ENCODE assay signal across 8 cellular contexts in genomic region chr10:99932203-99932957, GRCh38.
A peak's percentile ranks its signal among the peaks of the same experiment; 100 is the strongest.
DNase-seq lines count a peak whose midpoint lies in the region; ATAC-seq, FAIRE-seq and TF ChIP-seq lines count a peak whose summit lies in the region.
"Not testable (repeated sequence)": the region's sequence is repeated elsewhere in the genome, so short reads cannot be mapped to it uniquely, and the experiment has no call there.

No MANE protein-coding gene starts in this region.

- H3K27ac Mint-ChIP-seq in osteocyte (ENCODE audit: unreplicated experiment) = peak overlapping the region; percentile 75

- H3K4me3 ChIP-seq in A549; breast epithelium; fibroblast of mammary gland (ENCODE audit: control insufficient read depth, low read depth, low read length); HepG2 (replicated peaks in 1 of 3; ENCODE audit: insufficient read depth in 1 of 3, low read depth in 2 of 3, low read length in 3 of 3); thyroid gland (replicated peaks in 1 of 3): not testable (repeated sequence)
- H3K4me3 ChIP-seq in HCT116 (replicated peaks in 1 of 2; ENCODE audit: low read depth in 1 of 2, low read length in 2 of 2) = peak overlapping the region in 1 of 2 experiments; percentile 46; a peak in 2 of 4 replicates
- H3K4me3 ChIP-seq in Panc1 (ENCODE audit: low read depth in 2 of 2, low read length in 2 of 2) = 0 out of 4 replicates have a peak overlapping the region, but pooled peaks of 1 of the 2 experiments have one; percentile 24

- H3K79me2 ChIP-seq in HCT116 (ENCODE audit: insufficient read depth, low read length) (peaks cover 75% of the 10 kb centered on the region), HepG2 (ENCODE audit: insufficient read depth, low read length) (peaks cover 21% of the 10 kb centered on the region)

- peaks cover 0 to 15% of the 10 kb centered on the region in 2 experiments; a peak in 1 of 4 replicates for H3K36me3 ChIP-seq in HCT116 (ENCODE audit: control insufficient read depth in 1 of 2, insufficient read depth in 2 of 2, low read length in 2 of 2)
- H3K36me3 ChIP-seq in Panc1 (ENCODE audit: control insufficient read depth, insufficient read depth, low read length); breast epithelium; HepG2 (replicated peaks in 1 of 2; ENCODE audit: control insufficient read depth in 1 of 2, insufficient read depth in 2 of 2, low read length in 2 of 2); thyroid gland: not testable (repeated sequence)

- not testable (repeated sequence) for H2AFZ ChIP-seq in HCT116 (ENCODE audit: low read depth, low read length, poor library complexity, severe bottlenecking); HepG2 (ENCODE audit: low read length)

- not testable (repeated sequence) for H3K9me3 Mint-ChIP-seq in osteocyte (ENCODE audit: unreplicated experiment)

- peak overlapping the region; percentile 55 for H3K9ac ChIP-seq in HCT116 (ENCODE audit: low read length)
- H3K9ac ChIP-seq in HepG2 (ENCODE audit: insufficient read depth, low read depth, low read length) = not testable (repeated sequence)

- ATAC-seq in A549 (peak; percentile 22 to 40; a peak in 3 of 6 replicates), HCT116 (peak; percentile 52), Panc1 (peak; percentile 73)
- ATAC-seq in HepG2 = not testable (repeated sequence)

- POLR2A ChIA-PET in A549 (lab: Yijun Ruan, JAX); HCT116 (lab: Charles Lee); HepG2 (lab: Yijun Ruan, JAX): not testable (repeated sequence)
- POLR2A ChIA-PET in Panc1 (lab: Charles Lee) = interaction anchor here (0.5 kb wide), 1 partner anchor 65 kb away, joined by 9 read pairs; no protein-coding TSS in a partner anchor

- WGBS in A549 (ENCODE audit: missing lambda C conversion rate) = 7% methylated on average over 5 of the region's 7 CpGs
- 59% methylated on average over 3 of the region's 7 CpGs for WGBS in HepG2 (ENCODE audit: low lambda C conversion rate)
- 72 to 78% methylated on average over 4 to 5 of the region's 7 CpGs for WGBS in thyroid gland, 2 donors

- not testable (repeated sequence) for H3K9me3 ChIP-seq in A549; HCT116 (ENCODE audit: control insufficient read depth in 1 of 2, insufficient read depth in 1 of 2, low read depth in 1 of 2, low read length in 2 of 2); Panc1 (ENCODE audit: control insufficient read depth, insufficient read depth, low read depth, low read length); breast epithelium; HepG2 (ENCODE audit: low read length); thyroid gland

- H3K36me3 Mint-ChIP-seq in osteocyte (ENCODE audit: unreplicated experiment) = not testable (repeated sequence)

- H3K27ac ChIP-seq in A549 (peak overlapping the region; percentile 84), HCT116 (ENCODE audit: low read depth, low read length) (peak overlapping the region; percentile 93), Panc1 (ENCODE audit: low read length) (peak overlapping the region; percentile 90), breast epithelium (peak overlapping the region; percentile 57 to 78), thyroid gland (peak overlapping the region; percentile 85 to 89 (median 85))
- H3K27ac ChIP-seq in HepG2 (ENCODE audit: extremely low read length, insufficient read depth, low read length) = not testable (repeated sequence)

- DNase-seq in A549 (ENCODE audit: low read depth in 1 of 2, low spot score in 1 of 2); HCT116 (ENCODE audit: low read depth, low spot score); Panc1 (ENCODE audit: low read depth, low spot score); breast epithelium (ENCODE audit: low spot score in 2 of 2); HepG2 (ENCODE audit: low spot score); osteocyte (ENCODE audit: extremely low spot score, unreplicated experiment); thyroid gland: not testable (repeated sequence)
- peak; percentile 37 for DNase-seq in fibroblast of mammary gland (ENCODE audit: low read depth)

- peaks cover 32% of the 10 kb centered on the region for H3K4me1 Mint-ChIP-seq in osteocyte (ENCODE audit: unreplicated experiment)

- RAD21 ChIA-PET in HCT116 (lab: Charles Lee; ENCODE audit: low non-redundant PET in 1 of 2, low total read pairs in 2 of 2, uncharacterized antibody in 2 of 2, unreplicated experiment in 2 of 2) = not testable (repeated sequence)

- H3K4me3 Mint-ChIP-seq in osteocyte (ENCODE audit: unreplicated experiment) = not testable (repeated sequence)

- in situ Hi-C loops in Panc1 (cut with HindIII; ENCODE audit: low pct_unique_long_range_greater_than_20kb, low sequenced_read_pairs); HepG2 (cut with HindIII; ENCODE audit: extremely low pct_ligation_motif_present, low pct_unique_long_range_greater_than_20kb): not testable (repeated sequence)

- not testable (repeated sequence) for H3K27me3 Mint-ChIP-seq in osteocyte (ENCODE audit: unreplicated experiment)

- not testable (repeated sequence) for H3K27me3 ChIP-seq in HCT116 (ENCODE audit: insufficient read depth, low read length); Panc1 (ENCODE audit: control insufficient read depth, insufficient read depth, low read length); breast epithelium; HepG2 (ENCODE audit: control insufficient read depth in 1 of 2, insufficient read depth in 2 of 2, low read length in 2 of 2); thyroid gland

- intact Hi-C loops in HCT116 (cut with micrococcal nuclease); Panc1 (cut with micrococcal nuclease; ENCODE audit: unreplicated experiment); breast epithelium (cut with DNase I; ENCODE audit: low total_unique reads); thyroid gland (cut with DNase I): not testable (repeated sequence)
- intact Hi-C loops in HepG2 (cut with micrococcal nuclease; ENCODE audit: unreplicated experiment) = loop anchor here (2.0 kb wide), 1 partner anchor 76 kb away; the partner anchor contains the start of gene DNMBP

- TF ChIP-seq EP300 in A549 (IDR thresholded peaks at IDR 0.05); HepG2 (IDR thresholded peaks at IDR 0.05; ENCODE audit: low read depth in 2 of 2, low read length in 2 of 2); HepG2 (CRISPR knock-in tag; IDR thresholded peaks at IDR 0.05; ENCODE audit: borderline replicate concordance): not testable (repeated sequence)

- H3K9me2 ChIP-seq in HCT116 (ENCODE audit: insufficient read depth) = not testable (repeated sequence)

- not testable (repeated sequence) for BruUV-seq in HCT116 (replicated peaks; lab: Mats Ljungman, UMichigan); Panc1 (replicated peaks; lab: Mats Ljungman, UMichigan); HepG2 (replicated peaks; lab: Mats Ljungman, UMichigan)

- FAIRE-seq in A549 (lab: Jason Lieb, UNC) (peak; percentile 99), HepG2 (lab: Jason Lieb, UNC) (peak; percentile 18)

- not testable (repeated sequence) for H4K20me1 ChIP-seq in HCT116 (ENCODE audit: insufficient read depth); HepG2 (ENCODE audit: insufficient read depth, low read length)

- not testable (repeated sequence) for TF ChIP-seq CTCF in A549 (IDR thresholded peaks at IDR 0.05); HCT116 (IDR thresholded peaks at IDR 0.05 in 2 of 3, conservative IDR thresholded peaks at IDR 0.05 in 1 of 3; ENCODE audit: borderline replicate concordance in 1 of 3, insufficient read depth in 1 of 3, low read depth in 2 of 3, low read length in 2 of 3); Panc1 (IDR thresholded peaks at IDR 0.05); breast epithelium (IDR thresholded peaks at IDR 0.05); fibroblast of mammary gland (conservative IDR thresholded peaks at IDR 0.05; ENCODE audit: control insufficient read depth, insufficient read depth, low read depth, low read length); HepG2 (CRISPR knock-in tag; IDR thresholded peaks at IDR 0.05); osteocyte (IDR thresholded peaks at IDR 0.05); thyroid gland (IDR thresholded peaks at IDR 0.05)

- H3K4me2 ChIP-seq in A549 (peak overlapping the region; percentile 92), HCT116 (ENCODE audit: low read length) (peak overlapping the region; percentile 77)
- H3K4me2 ChIP-seq in HepG2 (ENCODE audit: low read depth, low read length) = not testable (repeated sequence)

- TF ChIP-seq RAD21 in A549 (conservative IDR thresholded peaks at IDR 0.05 in 1 of 2, IDR thresholded peaks at IDR 0.05 in 1 of 2); HCT116 (IDR thresholded peaks at IDR 0.05; ENCODE audit: low read depth); HepG2 (CRISPR knock-in tag; IDR thresholded peaks at IDR 0.05): not testable (repeated sequence)

- TF ChIP-seq POLR2A in A549 (IDR thresholded peaks at IDR 0.05; ENCODE audit: low read length); HCT116 (IDR thresholded peaks at IDR 0.05; ENCODE audit: borderline replicate concordance, extremely low read depth, insufficient read depth, insufficient read length); breast epithelium (IDR thresholded peaks at IDR 0.05); HepG2 (IDR thresholded peaks at IDR 0.05; ENCODE audit: insufficient read depth in 1 of 2, low read depth in 2 of 2, low read length in 2 of 2); thyroid gland (IDR thresholded peaks at IDR 0.05): not testable (repeated sequence)

- H3K4me1 ChIP-seq in A549 (peaks cover 52% of the 10 kb centered on the region), HCT116 (ENCODE audit: control insufficient read depth in 1 of 2, insufficient read depth in 2 of 2, low read length in 2 of 2) (peaks cover 69 to 76% of the 10 kb centered on the region in 2 experiments), Panc1 (ENCODE audit: control insufficient read depth, insufficient read depth, low read length) (peaks cover 46% of the 10 kb centered on the region), HepG2 (ENCODE audit: insufficient read depth, low read length) (peaks cover 51% of the 10 kb centered on the region), thyroid gland (peaks cover 36 to 42% of the 10 kb centered on the region in 2 donors)
- H3K4me1 ChIP-seq in breast epithelium = not testable (repeated sequence)

- CTCF ChIA-PET in A549 (lab: Yijun Ruan, JAX) = interaction anchor here (1.9 kb wide), 1 partner anchor 21 kb away, joined by 5 read pairs; no protein-coding TSS in a partner anchor
- CTCF ChIA-PET in HCT116 (lab: Charles Lee); Panc1 (lab: Charles Lee); HepG2 (lab: Yijun Ruan, JAX; ENCODE audit: low intra/inter-chr PET ratio, low total read pairs): not testable (repeated sequence)
